ENCODE assay signal across 7 cellular contexts in the genomic region with DNA sequence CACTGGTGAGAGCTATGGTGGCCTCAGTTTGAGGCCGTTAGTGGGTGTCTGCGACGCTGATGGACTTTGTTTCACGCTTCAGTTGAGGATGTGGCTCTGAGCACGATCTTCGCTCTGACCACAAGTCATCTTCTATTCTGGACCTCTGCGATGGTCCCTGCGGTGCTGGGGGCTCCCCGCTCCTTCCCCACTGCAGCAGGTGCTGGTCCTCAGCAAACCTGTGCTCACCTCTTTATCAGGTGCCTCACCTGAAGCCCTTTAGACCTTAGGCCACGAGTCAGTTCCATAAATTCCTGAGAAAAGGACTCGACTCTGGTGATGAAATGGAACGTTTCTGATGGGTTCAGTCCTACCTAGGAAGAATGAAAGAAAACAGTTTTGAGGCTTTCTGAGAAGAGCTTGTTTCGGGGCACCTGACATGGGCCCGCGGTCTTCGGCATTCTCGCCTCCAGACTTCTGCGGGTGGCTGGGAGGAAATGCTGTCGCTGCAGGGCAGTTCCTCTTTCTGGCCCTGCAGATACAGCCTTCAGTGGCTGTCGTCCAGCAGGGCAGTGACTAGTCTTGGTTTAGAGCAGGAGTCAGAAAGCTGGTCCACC. TPM values are rescaled to one million over a fixed set of nuclear protein-coding genes. Genes with fewer than 3 reads are reported as not detected.
A peak's percentile ranks its signal among the peaks of the same experiment; 100 is the strongest.
DNase-seq lines count a peak whose midpoint lies in the region; ATAC-seq, FAIRE-seq and TF ChIP-seq lines count a peak whose summit lies in the region.

No MANE protein-coding gene starts in this region.

- H3K4me1 Mint-ChIP-seq in activated CD4-positive, alpha-beta memory T cell treated with anti-CD3 and anti-CD28 coated beads for 36 hours (ENCODE audit: low read depth): peaks cover 28% of the 10 kb centered on the region
- peaks cover 26% of the 10 kb centered on the region for H3K4me1 Mint-ChIP-seq in nephron progenitor cell

- CTCF ChIA-PET in activated CD4-positive, alpha-beta memory T cell treated with anti-CD3 and anti-CD28 coated beads for 36 hours (lab: Charles Lee): no interaction called here

- intact Hi-C loops in activated CD4-positive, alpha-beta memory T cell treated with anti-CD3 and anti-CD28 coated beads for 36 hours (cut with micrococcal nuclease): no loop called here

- H3K36me3 Mint-ChIP-seq in activated CD4-positive, alpha-beta memory T cell treated with anti-CD3 and anti-CD28 coated beads for 36 hours: peaks cover 14% of the 10 kb centered on the region
- peaks cover 2% of the 10 kb centered on the region for H3K36me3 Mint-ChIP-seq in nephron progenitor cell (ENCODE audit: low read depth)

- H3K27ac Mint-ChIP-seq in activated CD4-positive, alpha-beta memory T cell treated with anti-CD3 and anti-CD28 coated beads for 36 hours: peak overlapping the region; percentile 91
- peak overlapping the region; percentile 69 for H3K27ac Mint-ChIP-seq in nephron progenitor cell

- POLR2A ChIA-PET in activated CD4-positive, alpha-beta memory T cell treated with anti-CD3 and anti-CD28 coated beads for 36 hours (lab: Charles Lee): no interaction called here

- FAIRE-seq in urothelium cell line (lab: Jason Lieb, UNC): no peak

- no peak for TF ChIP-seq CTCF in nephron progenitor cell (IDR thresholded peaks at IDR 0.05)

- peak; percentile 60 for DNase-seq in activated CD4-positive, alpha-beta memory T cell treated with anti-CD3 and anti-CD28 coated beads for 36 hours
- DNase-seq in nephron progenitor cell (no peak), urothelium cell line (ENCODE audit: low spot score) (no peak), NCI-H1930 (lab: John Stamatoyannopoulos, UW) (no peak), NCI-H82 treated with DMSO at 0.1 percent for 48 hours (lab: John Stamatoyannopoulos, UW; ENCODE audit: unreplicated experiment) (no peak)

- H3K4me3 Mint-ChIP-seq in activated CD4-positive, alpha-beta memory T cell treated with anti-CD3 and anti-CD28 coated beads for 36 hours: peak overlapping the region; percentile 64
- no peak overlapping the region for H3K4me3 Mint-ChIP-seq in nephron progenitor cell

- no peaks in the 10 kb centered on the region for H3K9me3 Mint-ChIP-seq in activated CD4-positive, alpha-beta memory T cell treated with anti-CD3 and anti-CD28 coated beads for 36 hours
- H3K9me3 Mint-ChIP-seq in nephron progenitor cell: no peaks in the 10 kb centered on the region

- ATAC-seq in GM18873 (IDR thresholded peaks at IDR 0.05; ENCODE audit: low FRiP score, unreplicated experiment) (peak; percentile 27), HG03095 (IDR thresholded peaks at IDR 0.05; ENCODE audit: unreplicated experiment) (peak; percentile 48)

- H3K27me3 Mint-ChIP-seq in activated CD4-positive, alpha-beta memory T cell treated with anti-CD3 and anti-CD28 coated beads for 36 hours: no peaks in the 10 kb centered on the region
- peaks cover 2% of the 10 kb centered on the region for H3K27me3 Mint-ChIP-seq in nephron progenitor cell (ENCODE audit: low read depth, poor library complexity)

RNA-seq across cellular contexts. Expression of gene KCTD5, which starts 4.7 kb away (rescaled TPM):
- total RNA-seq in activated CD4-positive, alpha-beta memory T cell treated with anti-CD3 and anti-CD28 coated beads for 36 hours: 10 to 100 TPM; 61.8 to 62.7 TPM

RNA-seq across cellular contexts. Expression of gene PRSS27, which starts 33.0 kb away (rescaled TPM):
- 1 to 10 TPM; 1.6 to 2.4 TPM for total RNA-seq in activated CD4-positive, alpha-beta memory T cell treated with anti-CD3 and anti-CD28 coated beads for 36 hours
